Comparison of ENCODE assay signal across 7 cellular contexts in genomic region chr1:148060294-148060701, GRCh38.
DNase-seq lines count a peak whose midpoint lies in the region; ATAC-seq, FAIRE-seq and TF ChIP-seq lines count a peak whose summit lies in the region.
"Not testable (repeated sequence)": the region's sequence is repeated elsewhere in the genome, so short reads cannot be mapped to it uniquely, and the experiment has no call there.

No MANE protein-coding gene starts in this region.

- H2AFZ ChIP-seq in osteoblast (ENCODE audit: low read length), result not testable (repeated sequence)

- H3K9me3 ChIP-seq in heart right ventricle; osteoblast (ENCODE audit: low read depth, low read length): not testable (repeated sequence)

- H3K4me1 Mint-ChIP-seq in T-cell; activated T-cell treated with anti-CD3 and anti-CD28 coated beads, Interleukin-2, amount 50 U/mL, for 72 hours (ENCODE audit: low read depth); stimulated activated naive B cell treated with anti-CD40 and anti-IgM and Interleukin-4, amounts not matched to agents 10 μg/mL and 1 μg/mL and 100 μg/mL, for 72 hours: not testable (repeated sequence)

- POLR2A ChIA-PET in T-cell (lab: Charles Lee), result not testable (repeated sequence)

- CTCF ChIA-PET in T-cell (lab: Charles Lee), result not testable (repeated sequence)

- H3K36me3 Mint-ChIP-seq in T-cell; activated T-cell treated with anti-CD3 and anti-CD28 coated beads, Interleukin-2, amount 50 U/mL, for 72 hours (ENCODE audit: insufficient read depth in 2 of 2); stimulated activated naive B cell treated with anti-CD40 and anti-IgM and Interleukin-4, amounts not matched to agents 10 μg/mL and 1 μg/mL and 100 μg/mL, for 72 hours: not testable (repeated sequence)

- peaks cover 6 to 10% of the 10 kb centered on the region in 2 donors for H3K27me3 Mint-ChIP-seq in T-cell
- peaks cover 15% of the 10 kb centered on the region for H3K27me3 Mint-ChIP-seq in activated T-cell treated with anti-CD3 and anti-CD28 coated beads, Interleukin-2, amount 50 U/mL, for 72 hours (ENCODE audit: low read depth)
- H3K27me3 Mint-ChIP-seq in stimulated activated naive B cell treated with anti-CD40 and anti-IgM and Interleukin-4, amounts not matched to agents 10 μg/mL and 1 μg/mL and 100 μg/mL, for 72 hours, result peaks cover 11 to 20% of the 10 kb centered on the region in 2 donors

- peak in 1 of 34 experiments; percentile 0 for DNase-seq in T-cell
- not testable (repeated sequence) for DNase-seq in activated T-cell treated with anti-CD3 and anti-CD28 coated beads, Interleukin-2, amount 50 U/mL, for 72 hours; bronchial epithelial cell (ENCODE audit: low read depth); osteoblast (ENCODE audit: insufficient read length, low spot score, missing footprints); stimulated activated naive B cell treated with anti-CD40 and anti-IgM and Interleukin-4, amounts not matched to agents 10 μg/mL and 1 μg/mL and 100 μg/mL, for 72 hours
- DNase-seq in heart right ventricle, result peak in 1 of 2 donors; percentile 6

- not testable (repeated sequence) for TF ChIP-seq CTCF in bronchial epithelial cell (IDR thresholded peaks at IDR 0.05; ENCODE audit: insufficient read depth, low read length, severe bottlenecking); heart right ventricle (IDR thresholded peaks at IDR 0.05); osteoblast (IDR thresholded peaks at IDR 0.05; ENCODE audit: extremely low read depth, low read depth, low read length)

- WGBS in heart right ventricle, 2 donors, result 0 to 1% methylated on average over 32 to 33 of the region's 37 CpGs

- not testable (repeated sequence) for H3K79me2 ChIP-seq in osteoblast (ENCODE audit: insufficient read depth, low read length)

- H3K27ac Mint-ChIP-seq in T-cell; activated T-cell treated with anti-CD3 and anti-CD28 coated beads, Interleukin-2, amount 50 U/mL, for 72 hours: not testable (repeated sequence)
- peak overlapping the region; percentile 67 for H3K27ac Mint-ChIP-seq in stimulated activated naive B cell treated with anti-CD40 and anti-IgM and Interleukin-4, amounts not matched to agents 10 μg/mL and 1 μg/mL and 100 μg/mL, for 72 hours

- intact Hi-C loops in heart right ventricle (cut with DNase I), result not testable (repeated sequence)

- ATAC-seq in GM18517 (IDR thresholded peaks at IDR 0.05; ENCODE audit: unreplicated experiment) (peak; percentile 9), T-cell (replicated peaks in 1 of 4) (peak; percentile 40 to 53 (median 48)), heart right ventricle (peak in 5 of 8 donors; percentile 12 to 48 (median 30))
- ATAC-seq in activated T-cell treated with anti-CD3 and anti-CD28 coated beads, Interleukin-2, amount 50 U/mL, for 72 hours (replicated peaks in 1 of 2), result peak; percentile 35 to 41
- peak; percentile 33 to 37 for ATAC-seq in stimulated activated naive B cell treated with anti-CD40 and anti-IgM and Interleukin-4, amounts not matched to agents 10 μg/mL and 1 μg/mL and 100 μg/mL, for 72 hours (replicated peaks)

- not testable (repeated sequence) for H4K20me1 ChIP-seq in osteoblast (ENCODE audit: insufficient read depth, low read length)

- peak overlapping the region; percentile 55 for H3K4me2 ChIP-seq in osteoblast (ENCODE audit: insufficient read depth, low read length)

- not testable (repeated sequence) for H3K27me3 ChIP-seq in bronchial epithelial cell (ENCODE audit: control insufficient read depth, insufficient read depth, low read length); osteoblast (ENCODE audit: insufficient read depth, low read length)
- peaks cover 0 to 13% (median 4%) of the 10 kb centered on the region in 7 donors for H3K27me3 ChIP-seq in heart right ventricle

- H3K4me3 Mint-ChIP-seq in T-cell, result peak overlapping the region; percentile 64 to 80 (median 66)
- peak overlapping the region; percentile 69 to 87 for H3K4me3 Mint-ChIP-seq in activated T-cell treated with anti-CD3 and anti-CD28 coated beads, Interleukin-2, amount 50 U/mL, for 72 hours
- H3K4me3 Mint-ChIP-seq in stimulated activated naive B cell treated with anti-CD40 and anti-IgM and Interleukin-4, amounts not matched to agents 10 μg/mL and 1 μg/mL and 100 μg/mL, for 72 hours, result peak overlapping the region; percentile 68 to 78

- H3K4me1 ChIP-seq in heart right ventricle; osteoblast (ENCODE audit: insufficient read depth, low read length): not testable (repeated sequence)

- H3K36me3 ChIP-seq in bronchial epithelial cell (ENCODE audit: control insufficient read depth, insufficient read depth, low read length); heart right ventricle; osteoblast (ENCODE audit: insufficient read depth, low read length): not testable (repeated sequence)

- H3K9me3 Mint-ChIP-seq in T-cell; activated T-cell treated with anti-CD3 and anti-CD28 coated beads, Interleukin-2, amount 50 U/mL, for 72 hours; stimulated activated naive B cell treated with anti-CD40 and anti-IgM and Interleukin-4, amounts not matched to agents 10 μg/mL and 1 μg/mL and 100 μg/mL, for 72 hours: not testable (repeated sequence)

- H3K27ac ChIP-seq in heart right ventricle; osteoblast (ENCODE audit: low read depth, low read length): not testable (repeated sequence)

- H3K4me3 ChIP-seq in bronchial epithelial cell (ENCODE audit: low read depth, low read length) (peak overlapping the region; percentile 22), heart right ventricle (peak overlapping the region in 8 of 10 donors; percentile 21 to 52 (median 48)), osteoblast (ENCODE audit: insufficient read depth, low read length) (peak overlapping the region; percentile 54)

- not testable (repeated sequence) for FAIRE-seq in bronchial epithelial cell (lab: Jason Lieb, UNC)
